In genomic region chr7:77537136-77537594, GRCh38 we compare ENCODE assay signal across 8 cellular contexts. TPM values are rescaled to one million over a fixed set of nuclear protein-coding genes. Genes with fewer than 3 reads are reported as not detected.
DNase-seq lines count a peak whose midpoint lies in the region; ATAC-seq, FAIRE-seq and TF ChIP-seq lines count a peak whose summit lies in the region.

PTPN12 (plus strand) TSS chr7:77537295; CDS start chr7:77537547, 252 bp downstream.

- H3K27me3 ChIP-seq in Karpas-422 (ENCODE audit: low read length), result no peaks in the 10 kb centered on the region
- no peaks in the 10 kb centered on the region for H3K27me3 ChIP-seq in psoas muscle (ENCODE audit: insufficient read depth in 3 of 3, low read length in 2 of 3)

- no peak within 1 kb of the TSS for H3K27ac ChIP-seq in Karpas-422 (ENCODE audit: low read length)
- H3K27ac ChIP-seq in psoas muscle, result peak within 1 kb of the TSS; percentile 93

- H3K4me1 Mint-ChIP-seq in activated naive CD8-positive, alpha-beta T cell treated with anti-CD3 and anti-CD28 coated beads, Interleukin-2, amount 10 ng/mL, durations not matched to agents 7 days and 5 days, result peaks cover 9% of the 10 kb centered on the region

- intact Hi-C loops in left cardiac atrium (cut with DNase I), result loop anchor here (10.0 kb wide), 2 partner anchors 82 to 122 kb away; partner anchors contain the start of gene GSAP (in 1 of the 2)
- intact Hi-C loops in psoas muscle (cut with DNase I), result loop anchor here in 1 of 2 donors (5.0 kb wide), 1 partner anchor 120 kb away; the partner anchor contains the start of gene GSAP

- H4K20me1 ChIP-seq in Karpas-422 (ENCODE audit: insufficient read depth, low read depth, low read length), result peaks cover 13% of the 10 kb centered on the region; the same call in 1 of the 2 replicates

- TF ChIP-seq CTCF in D721Med (IDR thresholded peaks at IDR 0.05; ENCODE audit: insufficient read depth, missing control alignments), result no peak
- TF ChIP-seq CTCF in psoas muscle (IDR thresholded peaks at IDR 0.05), result no peak

- FAIRE-seq in D721Med (lab: Jason Lieb, UNC), result no peak

- H3K27ac Mint-ChIP-seq in activated naive CD8-positive, alpha-beta T cell treated with anti-CD3 and anti-CD28 coated beads, Interleukin-2, amount 10 ng/mL, durations not matched to agents 7 days and 5 days, result peak within 1 kb of the TSS; percentile 90

- H3K4me1 ChIP-seq in Karpas-422 (ENCODE audit: low read length), result peaks cover 10% of the 10 kb centered on the region
- peaks cover 26% of the 10 kb centered on the region for H3K4me1 ChIP-seq in psoas muscle

- ATAC-seq in GM21528 (IDR thresholded peaks at IDR 0.05; ENCODE audit: low FRiP score, unreplicated experiment), result peak; percentile 35
- peak; percentile 40 for ATAC-seq in activated naive CD8-positive, alpha-beta T cell treated with anti-CD3 and anti-CD28 coated beads, Interleukin-2, amount 10 ng/mL, durations not matched to agents 7 days and 5 days (ENCODE audit: low read depth)
- ATAC-seq in left cardiac atrium, result peak; percentile 67 to 74
- ATAC-seq in psoas muscle, result peak in 2 of 4 donors; percentile 65 to 66

- 1 to 2% (median 1%) methylated on average over 10 to 47 of the region's 47 CpGs for WGBS in psoas muscle, 3 donors

- POLR2A ChIA-PET in activated naive CD8-positive, alpha-beta T cell treated with anti-CD3 and anti-CD28 coated beads, Interleukin-2, amount 10 ng/mL, durations not matched to agents 7 days and 5 days (lab: Charles Lee), result interaction anchor here (0.9 kb wide), 1 partner anchor 209 kb away, joined by 3 read pairs; no protein-coding TSS in a partner anchor

- H3K4me3 ChIP-seq in Karpas-422 (ENCODE audit: low read length) (peak within 1 kb of the TSS; percentile 97), psoas muscle (peak within 1 kb of the TSS; percentile 86)

- peak within 1 kb of the TSS; percentile 86 for H3K9ac ChIP-seq in Karpas-422 (ENCODE audit: low read length)

- no peak for TF ChIP-seq POLR2A in erythroblast (IDR thresholded peaks at IDR 0.05; ENCODE audit: low read length)

- H3K4me3 Mint-ChIP-seq in activated naive CD8-positive, alpha-beta T cell treated with anti-CD3 and anti-CD28 coated beads, Interleukin-2, amount 10 ng/mL, durations not matched to agents 7 days and 5 days, result peak within 1 kb of the TSS; percentile 97

- DNase-seq in D721Med (ENCODE audit: insufficient read length, low spot score), result peak; percentile 27
- DNase-seq in Karpas-422, result no peak
- peak; percentile 80 for DNase-seq in activated naive CD8-positive, alpha-beta T cell treated with anti-CD3 and anti-CD28 coated beads, Interleukin-2, amount 10 ng/mL, durations not matched to agents 7 days and 5 days
- DNase-seq in left cardiac atrium, result no peak
- no peak for DNase-seq in psoas muscle
- DNase-seq in stimulated activated CD4-positive, alpha-beta T cell treated with anti-CD3 and anti-CD28 coated beads, Interleukin-4, amount 100 ng/mL, for 24 hours, result no peak
- DNase-seq in erythroblast (lab: John Stamatoyannopoulos, UW), result no peak

- peak within 1 kb of the TSS; percentile 98 for H3K4me2 ChIP-seq in Karpas-422 (ENCODE audit: low read depth, low read length, poor library complexity, severe bottlenecking)

- peak within 1 kb of the TSS; percentile 97; the same call in 1 of the 2 replicates for H2AFZ ChIP-seq in Karpas-422 (ENCODE audit: low read length)

- H3K9me3 Mint-ChIP-seq in activated naive CD8-positive, alpha-beta T cell treated with anti-CD3 and anti-CD28 coated beads, Interleukin-2, amount 10 ng/mL, durations not matched to agents 7 days and 5 days, result no peaks in the 10 kb centered on the region

- H3K36me3 Mint-ChIP-seq in activated naive CD8-positive, alpha-beta T cell treated with anti-CD3 and anti-CD28 coated beads, Interleukin-2, amount 10 ng/mL, durations not matched to agents 7 days and 5 days, result no peaks in the 10 kb centered on the region

- H3K9me3 ChIP-seq in Karpas-422 (ENCODE audit: low read length), result no peaks in the 10 kb centered on the region
- H3K9me3 ChIP-seq in psoas muscle, result no peaks in the 10 kb centered on the region

- H3K9me2 ChIP-seq in Karpas-422 (replicated peaks; ENCODE audit: insufficient read depth, low read length), result no peaks in the 10 kb centered on the region

- H3K36me3 ChIP-seq in Karpas-422 (ENCODE audit: insufficient read depth, low read length) (no peaks in the 10 kb centered on the region), psoas muscle (ENCODE audit: insufficient read depth in 1 of 2, low read depth in 1 of 2) (no peaks in the 10 kb centered on the region)

- peaks cover 10% of the 10 kb centered on the region for H3K27me3 Mint-ChIP-seq in activated naive CD8-positive, alpha-beta T cell treated with anti-CD3 and anti-CD28 coated beads, Interleukin-2, amount 10 ng/mL, durations not matched to agents 7 days and 5 days

- H3K79me2 ChIP-seq in Karpas-422 (ENCODE audit: low read length), result no peaks in the 10 kb centered on the region

RNA-seq across cellular contexts. Expression of gene PTPN12, which starts in this region (rescaled TPM):
- total RNA-seq in Karpas-422 (2014; rRNA removed; shearing (Covaris generic); ENCODE audit: low replicate concordance), result 6.2 and 17.1 TPM in 2 replicates
- 10 to 100 TPM; 22.7 to 24.0 TPM for total RNA-seq in activated naive CD8-positive, alpha-beta T cell treated with anti-CD3 and anti-CD28 coated beads, Interleukin-2, amount 10 ng/mL, durations not matched to agents 7 days and 5 days
- total RNA-seq in left cardiac atrium (10 to 100 TPM; 47.5 to 60.4 TPM), psoas muscle (10 to 100 TPM; 28.5 to 48.1 (median 34.1) TPM)
- polyA plus RNA-seq in psoas muscle, result 10 to 100 TPM; 16.5 to 52.6 (median 27.4) TPM

Comparison
In these comparisons a context has a peak if more than half of its experiments do, and no peak if none do; other contexts are left out.
1. DNase-seq: peak in D721Med (single experiment) and activated naive CD8-positive, alpha-beta T cell treated with anti-CD3 and anti-CD28 coated beads, Interleukin-2, amount 10 ng/mL, durations not matched to agents 7 days and 5 days (single experiment); none in Karpas-422 (single experiment), left cardiac atrium (single experiment), psoas muscle (0 of 2), stimulated activated CD4-positive, alpha-beta T cell treated with anti-CD3 and anti-CD28 coated beads, Interleukin-4, amount 100 ng/mL, for 24 hours (single experiment) and erythroblast (0 of 2).